ENCODE assay signal across 16 cellular contexts in the genomic region with DNA sequence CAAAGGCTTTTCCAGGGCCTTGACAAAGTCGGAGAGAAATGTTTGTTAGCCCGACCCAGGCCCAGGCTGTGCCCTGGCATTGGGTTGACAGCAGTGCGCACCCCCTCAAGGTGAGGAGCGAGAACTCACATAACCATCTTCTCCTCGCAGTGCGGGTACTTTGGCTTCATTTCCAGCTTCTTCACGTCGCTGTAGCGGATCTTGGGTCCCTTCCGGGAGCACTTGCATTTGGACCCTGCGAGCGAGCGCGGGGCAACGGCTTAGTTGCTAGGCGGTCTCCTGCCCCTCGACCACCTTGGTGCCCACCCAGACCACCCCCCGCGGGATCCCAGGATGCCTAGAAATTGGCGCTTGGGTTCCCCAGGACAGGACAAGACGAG. TPM values are rescaled to one million over a fixed set of nuclear protein-coding genes. Genes with fewer than 3 reads are reported as not detected.
DNase-seq lines count a peak whose midpoint lies in the region; ATAC-seq and TF ChIP-seq lines count a peak whose summit lies in the region.
"Had no signal": no experiment of that assay in that cellular context is flagged by ENCODE, and none has a peak within 500 bp of the region (broad histone marks: within the 10 kb centered on the region; RNA-seq: fewer than 3 reads in every experiment).

No MANE protein-coding gene starts in this region.

- H3K36me3 ChIP-seq in iPS-18a (ENCODE audit: control insufficient read depth, low read depth, low read length) = no peaks in the 10 kb centered on the region
- H3K36me3 ChIP-seq: BE2C, right atrium auricular region had no signal

- H3K9me3 ChIP-seq in iPS-18a (ENCODE audit: control insufficient read depth, low read depth, low read length) = no peaks in the 10 kb centered on the region
- H3K9me3 ChIP-seq: BE2C, right atrium auricular region had no signal

- H3K9me3 Mint-ChIP-seq in brain = peaks cover 0 to 6% (median 0%) of the 10 kb centered on the region in 5 experiments
- H3K9me3 Mint-ChIP-seq: activated T-helper 17 cell treated with anti-CD3 and anti-CD28 coated beads, Interleukin-2, amount 50 U/mL, for 72 hours had no signal

- peaks cover 30% of the 10 kb centered on the region for H3K4me1 Mint-ChIP-seq in brain
- H3K4me1 Mint-ChIP-seq: activated T-helper 17 cell treated with anti-CD3 and anti-CD28 coated beads, Interleukin-2, amount 50 U/mL, for 72 hours had no signal

- TF ChIP-seq CTCF in AG10803 (conservative IDR thresholded peaks at IDR 0.05; ENCODE audit: low read length) (no peak), brain (conservative IDR thresholded peaks at IDR 0.05) (no peak), retinal pigment epithelial cell (conservative IDR thresholded peaks at IDR 0.05; ENCODE audit: low read depth, low read length) (no peak)

- intact Hi-C loops in sciatic nerve (cut with DNase I) = loop anchor here (10.0 kb wide), 1 partner anchor 247 kb away; no protein-coding TSS in a partner anchor

- no peak overlapping the region for H3K27ac ChIP-seq in iPS-18a (ENCODE audit: low read length)
- H3K27ac ChIP-seq: right atrium auricular region had no signal

- peaks cover 39% of the 10 kb centered on the region for H3K27me3 Mint-ChIP-seq in brain

- peaks cover 51% of the 10 kb centered on the region for H3K27me3 ChIP-seq in iPS-18a (ENCODE audit: control insufficient read depth, insufficient read depth, low read length)

- DNase-seq in AG10803 (ENCODE audit: low read depth) (no peak), retinal pigment epithelial cell (ENCODE audit: low read depth) (no peak), sciatic nerve (ENCODE audit: low spot score) (no peak), SW 1271 (lab: John Stamatoyannopoulos, UW) (no peak), SKM-1 treated with dmso at 0.1 percent for 144 hours (lab: John Stamatoyannopoulos, UW; ENCODE audit: unreplicated experiment) (no peak), 8988T (no peak)
- DNase-seq: BE2C; central memory CD4-positive, alpha-beta T cell; midbrain; NCI-H2171 treated with DMSO at 0.1 percent for 48 hours had no signal

- no peak overlapping the region for H3K9ac ChIP-seq in iPS-18a (ENCODE audit: low read length)

- H3K27ac Mint-ChIP-seq in brain = peak overlapping the region in 1 of 5 experiments; percentile 84
- H3K27ac Mint-ChIP-seq: activated T-helper 17 cell treated with anti-CD3 and anti-CD28 coated beads, Interleukin-2, amount 50 U/mL, for 72 hours had no signal

- peak overlapping the region; percentile 49 for H3K4me3 ChIP-seq in AG10803 (ENCODE audit: low read length)
- peak overlapping the region; percentile 56 for H3K4me3 ChIP-seq in iPS-18a (ENCODE audit: low read length)
- peak overlapping the region; percentile 46 for H3K4me3 ChIP-seq in retinal pigment epithelial cell (ENCODE audit: low read length)

- peak overlapping the region; percentile 42 to 86 (median 73) for H3K4me3 Mint-ChIP-seq in brain
- H3K4me3 Mint-ChIP-seq: activated T-helper 17 cell treated with anti-CD3 and anti-CD28 coated beads, Interleukin-2, amount 50 U/mL, for 72 hours had no signal

- no peak for ATAC-seq in sciatic nerve

- H3K36me3 Mint-ChIP-seq in brain = no peaks in the 10 kb centered on the region

- peaks cover 15% of the 10 kb centered on the region for H3K4me1 ChIP-seq in iPS-18a (ENCODE audit: control insufficient read depth, low read depth, low read length)
- H3K4me1 ChIP-seq: BE2C, right atrium auricular region had no signal

RNA-seq across cellular contexts. Expression of gene CXCL14, which starts 0.5 kb away (rescaled TPM):
- 34.7 TPM for polyA plus RNA-seq in brain (ENCODE audit: insufficient read depth, low read depth, low replicate concordance)
- total RNA-seq in sciatic nerve = 184 TPM
- total RNA-seq: activated T-helper 17 cell treated with anti-CD3 and anti-CD28 coated beads, Interleukin-2, amount 50 U/mL, for 72 hours; fibroblast of villous mesenchyme had no signal

RNA-seq across cellular contexts. Expression of gene NEUROG1, which starts 42.5 kb away (rescaled TPM):
- polyA plus RNA-seq in brain (ENCODE audit: insufficient read depth, low read depth, low replicate concordance) = 22.3 TPM
- total RNA-seq in sciatic nerve = not detected
- total RNA-seq: activated T-helper 17 cell treated with anti-CD3 and anti-CD28 coated beads, Interleukin-2, amount 50 U/mL, for 72 hours; fibroblast of villous mesenchyme; right atrium auricular region; ureter had no signal
